ENCODE assay signal across 15 cellular contexts in genomic region chrX:45240334-45240733, GRCh38. TPM values are rescaled to one million over a fixed set of nuclear protein-coding genes. Genes with fewer than 3 reads are reported as not detected.
"Had no signal": no experiment of that assay in that cellular context is flagged by ENCODE, and none has a peak within 500 bp of the region (broad histone marks: within the 10 kb centered on the region; RNA-seq: fewer than 3 reads in every experiment).

No MANE protein-coding gene starts in this region.

- ATAC-seq: activated CD4-positive, CD25-positive, alpha-beta regulatory T cell treated with anti-CD3 and anti-CD28 coated beads, Interleukin-2, amount 50 U/mL, for 24 hours; activated T-helper 17 cell treated with anti-CD3 and anti-CD28 coated beads, Interleukin-2, amount 50 U/mL, for 72 hours had no signal

- H3K4me3 Mint-ChIP-seq: activated naive CD4-positive, alpha-beta T cell treated with anti-CD3 and anti-CD28 coated beads, Interleukin-2, amount 50 U/mL, for 24 hours; activated T-helper 17 cell treated with anti-CD3 and anti-CD28 coated beads, Interleukin-2, amount 50 U/mL, for 72 hours; nephron; stimulated activated naive CD8-positive, alpha-beta T cell treated with anti-CD3 and anti-CD28 coated beads, Interleukin-15, Interleukin-2, amounts not matched to agents 100 ng/mL and 50 ng/mL, for 24 hours had no signal

- DNase-seq: activated CD4-positive, alpha-beta T cell treated with anti-CD3 and anti-CD28 coated beads, Interleukin-2, amount 50 U/mL, for 4 hours; adrenal gland; occipital lobe; trophoblast cell had no signal

- H3K4me1 ChIP-seq: adrenal gland, right atrium auricular region, suprapubic skin had no signal

- H3K27ac ChIP-seq: adrenal gland, right atrium auricular region, skin epidermis, suprapubic skin had no signal

- H3K4me1 Mint-ChIP-seq: activated naive CD4-positive, alpha-beta T cell treated with anti-CD3 and anti-CD28 coated beads, Interleukin-2, amount 50 U/mL, for 24 hours; activated T-helper 17 cell treated with anti-CD3 and anti-CD28 coated beads, Interleukin-2, amount 50 U/mL, for 72 hours; nephron had no signal

- H3K27me3 Mint-ChIP-seq: activated naive CD4-positive, alpha-beta T cell treated with anti-CD3 and anti-CD28 coated beads, Interleukin-2, amount 50 U/mL, for 24 hours; activated T-helper 17 cell treated with anti-CD3 and anti-CD28 coated beads, Interleukin-2, amount 50 U/mL, for 72 hours; progenitor cell of endocrine pancreas had no signal

- H3K36me3 ChIP-seq: adrenal gland, right atrium auricular region, suprapubic skin had no signal

- FAIRE-seq: TTC549 had no signal

- H3K36me3 Mint-ChIP-seq: activated naive CD4-positive, alpha-beta T cell treated with anti-CD3 and anti-CD28 coated beads, Interleukin-2, amount 50 U/mL, for 24 hours had no signal

- H3K27me3 ChIP-seq: right atrium auricular region, suprapubic skin had no signal

- H3K9me3 Mint-ChIP-seq: activated T-helper 17 cell treated with anti-CD3 and anti-CD28 coated beads, Interleukin-2, amount 50 U/mL, for 72 hours; stimulated activated naive CD8-positive, alpha-beta T cell treated with anti-CD3 and anti-CD28 coated beads, Interleukin-15, Interleukin-2, amounts not matched to agents 100 ng/mL and 50 ng/mL, for 24 hours had no signal

- H3K27ac Mint-ChIP-seq: activated naive CD4-positive, alpha-beta T cell treated with anti-CD3 and anti-CD28 coated beads, Interleukin-2, amount 50 U/mL, for 24 hours; activated T-helper 17 cell treated with anti-CD3 and anti-CD28 coated beads, Interleukin-2, amount 50 U/mL, for 72 hours; nephron; progenitor cell of endocrine pancreas; stimulated activated naive CD8-positive, alpha-beta T cell treated with anti-CD3 and anti-CD28 coated beads, Interleukin-15, Interleukin-2, amounts not matched to agents 100 ng/mL and 50 ng/mL, for 24 hours had no signal

- H3K4me3 ChIP-seq: adrenal gland, right atrium auricular region, skin epidermis, suprapubic skin had no signal

RNA-seq across cellular contexts. Expression of gene DIPK2B, which starts 39.7 kb away (rescaled TPM):
- total RNA-seq: progenitor cell of endocrine pancreas; T-helper 2 cell treated with Interferon-gamma antibody and Interleukin-4, amounts not matched to agents 100 ng/mL and 5 ng/mL, for 36 hours had no signal
